9 cellular contexts compared by ENCODE assay signal in the genomic region with DNA sequence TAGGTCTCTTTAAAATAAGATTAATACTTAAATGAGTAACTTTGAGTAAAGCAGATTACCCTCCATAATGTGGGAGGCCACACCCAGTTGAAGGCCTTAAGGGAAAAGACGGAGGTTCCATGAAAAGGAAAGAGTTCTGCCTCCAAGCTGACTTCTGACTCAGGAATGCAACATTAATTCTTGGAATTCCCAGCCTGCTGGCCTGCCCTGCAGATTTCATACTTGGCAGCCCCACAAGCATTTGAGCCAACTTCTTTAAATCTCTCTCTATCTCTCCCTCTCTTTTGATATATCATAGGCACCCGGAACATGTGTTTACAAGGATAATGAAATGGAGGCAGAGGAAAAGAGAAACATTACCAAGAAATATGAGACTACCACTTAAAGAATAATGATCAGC.
DNase-seq lines count a peak whose midpoint lies in the region; ATAC-seq and TF ChIP-seq lines count a peak whose summit lies in the region.
"Had no signal": no experiment of that assay in that cellular context is flagged by ENCODE, and none has a peak within 500 bp of the region (broad histone marks: within the 10 kb centered on the region; RNA-seq: fewer than 3 reads in every experiment).

No MANE protein-coding gene starts in this region.

- no peak overlapping the region for H2AK9ac ChIP-seq in IMR-90 (replicated peaks; ENCODE audit: low read depth, low read length, poor library complexity)

- H3K27me3 ChIP-seq in IMR-90 (ENCODE audit: control insufficient read depth, insufficient read depth, low read length) (no peaks in the 10 kb centered on the region), lung (ENCODE audit: control insufficient read depth, insufficient read depth) (no peaks in the 10 kb centered on the region)
- H3K27me3 ChIP-seq: thyroid gland had no signal

- H3K79me1 ChIP-seq in IMR-90 (ENCODE audit: low read depth in 1 of 2, low read length in 2 of 2): no peaks in the 10 kb centered on the region

- no peak overlapping the region; the same call in 1 of the 2 replicates for H3K27ac ChIP-seq in IMR-90 (ENCODE audit: insufficient read depth, low read length)
- H3K27ac ChIP-seq in lung (ENCODE audit: low read depth in 1 of 2, low read length in 1 of 2): no peak overlapping the region
- H3K27ac ChIP-seq: thyroid gland had no signal

- TF ChIP-seq CTCF in AG09309 (IDR thresholded peaks at IDR 0.05; ENCODE audit: control insufficient read depth, insufficient read depth, low read depth, low read length, missing control alignments) (no peak), IMR-90 (conservative IDR thresholded peaks at IDR 0.05; ENCODE audit: low read depth, low read length) (no peak), chondrocyte (IDR thresholded peaks at IDR 0.05) (no peak), lung (IDR thresholded peaks at IDR 0.05; ENCODE audit: control extremely low read depth, extremely low read depth) (no peak)

- no peak for TF ChIP-seq POLR2A in IMR-90 (IDR thresholded peaks at IDR 0.05; ENCODE audit: low read depth, low read length)

- CTCF ChIA-PET in IMR-90 (lab: Yijun Ruan, JAX): interaction anchor here (0.7 to 1.0 kb wide), 2 partner anchors 8 to 24 kb away, joined by 3 to 4 read pairs; no protein-coding TSS in a partner anchor

- H2AFZ ChIP-seq in IMR-90 (replicated peaks; ENCODE audit: low read length, poor library complexity): no peak overlapping the region

- peaks cover 10% of the 10 kb centered on the region for H3K9me3 Mint-ChIP-seq in chondrocyte (ENCODE audit: low read depth)

- H4K5ac ChIP-seq in IMR-90 (ENCODE audit: low read depth, low read length): no peak overlapping the region; the same call in 1 of the 2 replicates

- peak; percentile 83 for DNase-seq in AG09309 (ENCODE audit: low read depth)
- peak; percentile 90 for DNase-seq in IMR-90
- DNase-seq in chondrocyte (ENCODE audit: low spot score): no peak
- DNase-seq in lung (ENCODE audit: low spot score): no peak
- DNase-seq in NOMO-1 treated with DMSO at 0.1 percent for 48 hours (lab: John Stamatoyannopoulos, UW; ENCODE audit: unreplicated experiment): no peak
- no peak for DNase-seq in GM19238 (ENCODE audit: insufficient read length, low spot score)

- dilution Hi-C loops in IMR-90 (cut with HindIII; ENCODE audit: low sequenced_read_pairs, unreplicated experiment): no loop called here

- no peaks in the 10 kb centered on the region for H3K27me3 Mint-ChIP-seq in chondrocyte (ENCODE audit: low read depth)

- H3K23ac ChIP-seq in IMR-90 (ENCODE audit: low read depth, low read length): no peak overlapping the region

- in situ Hi-C loops in IMR-90 (cut with MboI; ENCODE audit: low sequenced_read_pairs): no loop called here

- H3K4me1 ChIP-seq in IMR-90 (ENCODE audit: control insufficient read depth, insufficient read depth, low read length) (peaks cover 8% of the 10 kb centered on the region), lung (ENCODE audit: control insufficient read depth in 2 of 2, insufficient read depth in 2 of 2, low read length in 2 of 2) (peaks cover 0 to 2% of the 10 kb centered on the region in 2 donors)

- BruUV-seq in IMR-90 (replicated peaks; lab: Mats Ljungman, UMichigan): no TSS peak

- H3K4me3 ChIP-seq in AG09309 (ENCODE audit: control insufficient read depth, low read depth, low read length) (no peak overlapping the region), IMR-90 (ENCODE audit: insufficient read depth, low read depth, low read length) (no peak overlapping the region), lung (no peak overlapping the region)
- H3K4me3 ChIP-seq: thyroid gland had no signal

- POLR2A ChIA-PET in IMR-90 (lab: Charles Lee; ENCODE audit: unreplicated experiment): no interaction called here

- H4K91ac ChIP-seq in IMR-90 (ENCODE audit: insufficient read depth, low read depth, low read length): 0 out of 2 replicates have a peak overlapping the region, but pooled peaks have one; percentile 72

- peak overlapping the region; percentile 58 for H3K27ac Mint-ChIP-seq in chondrocyte (ENCODE audit: unreplicated experiment)

- peak; percentile 97 for ATAC-seq in IMR-90 (ENCODE audit: low read depth)
- peak; percentile 48 for ATAC-seq in lung (ENCODE audit: insufficient read depth, low FRiP score)
- ATAC-seq in HG03439 (IDR thresholded peaks at IDR 0.05; ENCODE audit: unreplicated experiment): no peak
- ATAC-seq in GM19351 (IDR thresholded peaks at IDR 0.05; ENCODE audit: unreplicated experiment): no peak

- H2BK5ac ChIP-seq in IMR-90 (ENCODE audit: low read depth, low read length, poor library complexity, severe bottlenecking): peak overlapping the region; percentile 93

- peak overlapping the region; percentile 2 for H3K4me3 Mint-ChIP-seq in chondrocyte (ENCODE audit: unreplicated experiment)

- no peak for TF ChIP-seq RAD21 in IMR-90 (IDR thresholded peaks at IDR 0.05; ENCODE audit: low read length)

- no CpG with 5 or more reads among the region's 2 CpGs for WGBS in IMR-90 (ENCODE audit: extremely low coverage in 2 of 2, insufficient read length in 1 of 2), 2 experiments
- 41 to 68% methylated on average over 2 of the region's 2 CpGs for WGBS in lung, 2 donors

- H2BK120ac ChIP-seq in IMR-90 (ENCODE audit: low read depth, low read length): peak overlapping the region; percentile 81

- no peaks in the 10 kb centered on the region for H3K36me3 ChIP-seq in IMR-90 (ENCODE audit: control insufficient read depth, insufficient read depth, low read length)
- H3K36me3 ChIP-seq in lung (ENCODE audit: control insufficient read depth in 2 of 2, insufficient read depth in 2 of 2, low read length in 2 of 2): no peaks in the 10 kb centered on the region
- H3K36me3 ChIP-seq: thyroid gland had no signal

- intact Hi-C loops in IMR-90 (cut with micrococcal nuclease): no loop called here

- H3K4ac ChIP-seq in IMR-90 (ENCODE audit: low read depth, low read length): no peak overlapping the region; the same call in 1 of the 2 replicates

- H2AK5ac ChIP-seq in IMR-90 (ENCODE audit: low read depth, low read length): no peak overlapping the region

- H3K36me3 Mint-ChIP-seq in chondrocyte (ENCODE audit: low read depth): peaks cover 2% of the 10 kb centered on the region

- peaks cover 46% of the 10 kb centered on the region for H3K4me1 Mint-ChIP-seq in chondrocyte (ENCODE audit: low read depth)

- H3K56ac ChIP-seq in IMR-90 (ENCODE audit: extremely low read depth, insufficient read depth, low read length): no peak overlapping the region

- H2BK20ac ChIP-seq in IMR-90 (ENCODE audit: low read depth, low read length): peak overlapping the region; percentile 37; the same call in 1 of the 2 replicates

- peak overlapping the region; percentile 72; the same call in 1 of the 2 replicates for H3K4me2 ChIP-seq in IMR-90 (ENCODE audit: low read depth, low read length)

- H3K9me3 ChIP-seq in IMR-90 (ENCODE audit: control insufficient read depth, insufficient read depth, low read length) (no peaks in the 10 kb centered on the region), lung (ENCODE audit: control insufficient read depth in 2 of 2, insufficient read depth in 1 of 2, low read length in 1 of 2) (no peaks in the 10 kb centered on the region)
- H3K9me3 ChIP-seq: thyroid gland had no signal

- H3K14ac ChIP-seq in IMR-90 (replicated peaks; ENCODE audit: low read depth, low read length): no peak overlapping the region

- no peak overlapping the region for H3K9ac ChIP-seq in IMR-90 (ENCODE audit: low read depth, low read length)

- H3K18ac ChIP-seq in IMR-90 (ENCODE audit: low read depth, low read length): peak overlapping the region; percentile 93; the same call in 1 of the 2 replicates

- no peaks in the 10 kb centered on the region for H4K20me1 ChIP-seq in IMR-90 (ENCODE audit: insufficient read depth, low read length)

- H3K9me1 ChIP-seq in IMR-90 (ENCODE audit: insufficient read depth, low read length): peaks cover 6% of the 10 kb centered on the region

- peak overlapping the region; percentile 85 to 95; a peak in 2 of 4 replicates for H4K8ac ChIP-seq in IMR-90 (ENCODE audit: low read depth in 2 of 2, low read length in 2 of 2)

- H2BK15ac ChIP-seq in IMR-90 (ENCODE audit: low read depth, low read length): no peak overlapping the region; the same call in 2 of the 3 replicates

TF ChIP-seq in IMR-90, 13 proteins besides CTCF, POLR2A, EP300 and RAD21:
- TF ChIP-seq CEBPB (IDR thresholded peaks at IDR 0.05; ENCODE audit: low read depth, low read length) (no peak), FOS (IDR thresholded peaks at IDR 0.05; ENCODE audit: low read depth, low read length) (no peak), MXI1 (IDR thresholded peaks at IDR 0.05; ENCODE audit: borderline replicate concordance, low read depth, low read length) (no peak), MAFK (IDR thresholded peaks at IDR 0.05; ENCODE audit: low read depth, low read length) (no peak), NFE2L2 (IDR thresholded peaks at IDR 0.05; ENCODE audit: low read depth, low read length) (no peak), SMC3 (IDR thresholded peaks at IDR 0.05; ENCODE audit: low read depth, low read length) (no peak), RCOR1 (IDR thresholded peaks at IDR 0.05; ENCODE audit: insufficient replicate concordance, low read length) (no peak)
- TF ChIP-seq, protein P1, sequence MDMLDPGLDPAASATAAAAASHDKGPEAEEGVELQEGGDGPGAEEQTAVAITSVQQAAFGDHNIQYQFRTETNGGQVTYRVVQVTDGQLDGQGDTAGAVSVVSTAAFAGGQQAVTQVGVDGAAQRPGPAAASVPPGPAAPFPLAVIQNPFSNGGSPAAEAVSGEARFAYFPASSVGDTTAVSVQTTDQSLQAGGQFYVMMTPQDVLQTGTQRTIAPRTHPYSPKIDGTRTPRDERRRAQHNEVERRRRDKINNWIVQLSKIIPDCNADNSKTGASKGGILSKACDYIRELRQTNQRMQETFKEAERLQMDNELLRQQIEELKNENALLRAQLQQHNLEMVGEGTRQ (IDR thresholded peaks at IDR 0.05; ENCODE audit: low read depth, low read length): no peak
TF ChIP-seq in IMR-90: peak in this region for 0.

Comparison
In these comparisons a context has a peak if more than half of its experiments do, and no peak if none do; other contexts are left out.
1. DNase-seq: peak in AG09309 (single experiment) and IMR-90 (single experiment); none in chondrocyte (single experiment), lung (single experiment), NOMO-1 treated with DMSO at 0.1 percent for 48 hours (single experiment) and GM19238 (single experiment).
2. ATAC-seq: peak in IMR-90 (single experiment) and lung (single experiment); none in HG03439 (single experiment) and GM19351 (single experiment).